ENCODE assay signal across 8 cellular contexts in genomic region chr4:44448548-44449443, GRCh38. TPM values are rescaled to one million over a fixed set of nuclear protein-coding genes. Genes with fewer than 3 reads are reported as not detected.
DNase-seq lines count a peak whose midpoint lies in the region; ATAC-seq lines count a peak whose summit lies in the region.

KCTD8 (minus strand) TSS chr4:44448809.

- peaks cover 22% of the 10 kb centered on the region for H3K4me1 Mint-ChIP-seq in activated T-cell treated with anti-CD3 and anti-CD28 coated beads, Interleukin-2, amount 50 U/mL, for 72 hours (ENCODE audit: low read depth)
- peaks cover 2 to 18% (median 11%) of the 10 kb centered on the region in 4 donors for H3K4me1 Mint-ChIP-seq in naive thymus-derived CD8-positive, alpha-beta T cell

- peak within 1 kb of the TSS; percentile 70 to 84 for H3K4me3 ChIP-seq in stomach smooth muscle (ENCODE audit: low read length in 2 of 2)

- peak within 1 kb of the TSS; percentile 84 to 86 for H3K4me3 Mint-ChIP-seq in activated T-cell treated with anti-CD3 and anti-CD28 coated beads, Interleukin-2, amount 50 U/mL, for 72 hours
- peak within 1 kb of the TSS; percentile 61 to 87 (median 79) for H3K4me3 Mint-ChIP-seq in naive thymus-derived CD8-positive, alpha-beta T cell

- H3K36me3 ChIP-seq in stomach smooth muscle (ENCODE audit: control insufficient read depth in 2 of 2, insufficient read depth in 2 of 2, low read length in 2 of 2) = no peaks in the 10 kb centered on the region

- POLR2A ChIA-PET in naive thymus-derived CD8-positive, alpha-beta T cell (lab: Charles Lee) = no interaction called here

- DNase-seq in CMK (ENCODE audit: low read depth) (peak; percentile 12), NCI-H82 (lab: John Stamatoyannopoulos, UW) (peak; percentile 93), fibroblast of the conjunctiva (ENCODE audit: low read depth) (peak; percentile 47)
- peak; percentile 72 to 75 for DNase-seq in activated T-cell treated with anti-CD3 and anti-CD28 coated beads, Interleukin-2, amount 50 U/mL, for 72 hours
- peak in 9 of 10 donors; percentile 6 to 63 (median 28) for DNase-seq in naive thymus-derived CD8-positive, alpha-beta T cell

- peaks cover 46% of the 10 kb centered on the region for H3K27me3 Mint-ChIP-seq in activated T-cell treated with anti-CD3 and anti-CD28 coated beads, Interleukin-2, amount 50 U/mL, for 72 hours (ENCODE audit: low read depth)
- H3K27me3 Mint-ChIP-seq in naive thymus-derived CD8-positive, alpha-beta T cell = peaks cover 29 to 69% (median 42%) of the 10 kb centered on the region in 5 donors

- no peaks in the 10 kb centered on the region for H3K4me1 ChIP-seq in stomach smooth muscle (ENCODE audit: control insufficient read depth, insufficient read depth, low read length)

- H3K9me3 Mint-ChIP-seq in activated T-cell treated with anti-CD3 and anti-CD28 coated beads, Interleukin-2, amount 50 U/mL, for 72 hours = no peaks in the 10 kb centered on the region
- peaks cover 0 to 1% (median 0%) of the 10 kb centered on the region in 9 donors for H3K9me3 Mint-ChIP-seq in naive thymus-derived CD8-positive, alpha-beta T cell

- peak; percentile 97 for ATAC-seq in GM19463 (IDR thresholded peaks at IDR 0.05; ENCODE audit: unreplicated experiment)
- ATAC-seq in HG03565 (IDR thresholded peaks at IDR 0.05; ENCODE audit: unreplicated experiment) = peak; percentile 98
- ATAC-seq in activated T-cell treated with anti-CD3 and anti-CD28 coated beads, Interleukin-2, amount 50 U/mL, for 72 hours (replicated peaks in 1 of 2) = peak; percentile 88 to 93
- ATAC-seq in naive thymus-derived CD8-positive, alpha-beta T cell = peak; percentile 70 to 81

- H3K27me3 ChIP-seq in stomach smooth muscle (ENCODE audit: control insufficient read depth in 1 of 2, insufficient read depth in 2 of 2, low read length in 2 of 2) = peaks cover 2% of the 10 kb centered on the region in 2 donors

- no peaks in the 10 kb centered on the region for H3K9me3 ChIP-seq in stomach smooth muscle (ENCODE audit: control insufficient read depth in 2 of 2, low read length in 2 of 2)

- peak within 1 kb of the TSS; percentile 73 to 76 for H3K9ac ChIP-seq in stomach smooth muscle (ENCODE audit: low read length in 2 of 2)

- peak within 1 kb of the TSS; percentile 75 for H3K27ac ChIP-seq in stomach smooth muscle (ENCODE audit: low read length)

- no peaks in the 10 kb centered on the region for H3K36me3 Mint-ChIP-seq in activated T-cell treated with anti-CD3 and anti-CD28 coated beads, Interleukin-2, amount 50 U/mL, for 72 hours (ENCODE audit: insufficient read depth in 2 of 2)
- H3K36me3 Mint-ChIP-seq in naive thymus-derived CD8-positive, alpha-beta T cell = peaks cover 0 to 2% (median 0%) of the 10 kb centered on the region in 3 donors

- no peak within 1 kb of the TSS for H3K27ac Mint-ChIP-seq in activated T-cell treated with anti-CD3 and anti-CD28 coated beads, Interleukin-2, amount 50 U/mL, for 72 hours
- peak within 1 kb of the TSS in 2 of 10 donors; percentile 54 to 55 for H3K27ac Mint-ChIP-seq in naive thymus-derived CD8-positive, alpha-beta T cell

RNA-seq across cellular contexts. Expression of gene KCTD8, which starts in this region (rescaled TPM):
- total RNA-seq in activated T-cell treated with anti-CD3 and anti-CD28 coated beads, Interleukin-2, amount 50 U/mL, for 72 hours = not detected
- not detected for total RNA-seq in naive thymus-derived CD8-positive, alpha-beta T cell
- not detected for polyA plus RNA-seq in naive thymus-derived CD8-positive, alpha-beta T cell

Comparison
In these comparisons a context has a peak if more than half of its experiments do, and no peak if none do; other contexts are left out.
1. Peak in every context shown above with its lines: DNase-seq, ATAC-seq, H3K4me3 ChIP-seq and H3K27ac ChIP-seq.
2. Peak in DNase-seq and ATAC-seq in activated T-cell treated with anti-CD3 and anti-CD28 coated beads, Interleukin-2, amount 50 U/mL, for 72 hours; RNA of the gene not detected or under 1 TPM.
3. Peak in DNase-seq and ATAC-seq in naive thymus-derived CD8-positive, alpha-beta T cell; RNA of the gene not detected or under 1 TPM.
4. DNase-seq: peak in every context shown above with its lines; median percentile 93 in NCI-H82; 74 in activated T-cell treated with anti-CD3 and anti-CD28 coated beads, Interleukin-2, amount 50 U/mL, for 72 hours; 47 in fibroblast of the conjunctiva; 28 in naive thymus-derived CD8-positive, alpha-beta T cell; 12 in CMK.